10 cellular contexts compared by ENCODE assay signal in genomic region chr17:50264263-50265113, GRCh38. TPM values are rescaled to one million over a fixed set of nuclear protein-coding genes. Genes with fewer than 3 reads are reported as not detected.
DNase-seq lines count a peak whose midpoint lies in the region; ATAC-seq, FAIRE-seq and TF ChIP-seq lines count a peak whose summit lies in the region.
"Had no signal": no experiment of that assay in that cellular context is flagged by ENCODE, and none has a peak within 500 bp of the region (broad histone marks: within the 10 kb centered on the region; RNA-seq: fewer than 3 reads in every experiment).

No MANE protein-coding gene starts in this region.

- H3K4me1 ChIP-seq in NT2/D1 (ENCODE audit: insufficient read depth, insufficient read length) = peaks cover 57% of the 10 kb centered on the region

- intact Hi-C loops in sciatic nerve (cut with DNase I) = loop anchor here (5.0 kb wide), 1 partner anchor 1522 kb away; no protein-coding TSS in a partner anchor

- no peak for TF ChIP-seq CTCF in glutamatergic neuron (IDR thresholded peaks at IDR 0.05; ENCODE audit: partially characterized antibody, unreplicated experiment)

- peaks cover 4% of the 10 kb centered on the region for H3K9me3 Mint-ChIP-seq in glutamatergic neuron (ENCODE audit: unreplicated experiment)

- H3K27ac Mint-ChIP-seq in glutamatergic neuron (ENCODE audit: unreplicated experiment) = no peak overlapping the region

- peak; percentile 83 for DNase-seq in GM03348 (ENCODE audit: low spot score)
- no peak for DNase-seq in NT2/D1 (ENCODE audit: low read depth, low spot score)
- DNase-seq in glutamatergic neuron = peak; percentile 49
- peak; percentile 63 for DNase-seq in sciatic nerve (ENCODE audit: low spot score)
- DNase-seq in GM19239 (ENCODE audit: insufficient read length, low spot score) = no peak
- DNase-seq in NOMO-1 (lab: John Stamatoyannopoulos, UW; ENCODE audit: unreplicated experiment in 2 of 2) = no peak
- no peak for DNase-seq in Ammon's horn (ENCODE audit: low spot score)
- no peak for DNase-seq in activated CD4-positive, alpha-beta T cell treated with anti-CD3 and anti-CD28 coated beads, Interleukin-2, amount 50 U/mL, for 48 hours
- DNase-seq: activated gamma-delta T cell treated with Interleukin-2 at 50 U/mL for 16 hours, DMS 273 treated with DMSO at 0.1 percent for 48 hours had no signal

- H3K4me3 ChIP-seq in NT2/D1 (ENCODE audit: insufficient read length, low read depth) = peak overlapping the region; percentile 48

- H3K36me3 ChIP-seq in NT2/D1 (ENCODE audit: insufficient read depth, insufficient read length, low read length) = no peaks in the 10 kb centered on the region

- peak overlapping the region; percentile 77 for H3K9ac ChIP-seq in NT2/D1 (ENCODE audit: insufficient read length, low read depth)

- H3K4me3 Mint-ChIP-seq in glutamatergic neuron (ENCODE audit: unreplicated experiment) = no peak overlapping the region

- H3K27me3 ChIP-seq in NT2/D1 (ENCODE audit: insufficient read depth, insufficient read length) = no peaks in the 10 kb centered on the region

- peak; percentile 34 for ATAC-seq in sciatic nerve

- no peaks in the 10 kb centered on the region for H3K9me3 ChIP-seq in NT2/D1 (ENCODE audit: insufficient read depth, low read length)

- H3K27me3 Mint-ChIP-seq in glutamatergic neuron (ENCODE audit: unreplicated experiment) = peaks cover 8% of the 10 kb centered on the region

- H3K4me1 Mint-ChIP-seq in glutamatergic neuron (ENCODE audit: low read depth, unreplicated experiment) = peaks cover 17% of the 10 kb centered on the region

- no peaks in the 10 kb centered on the region for H3K36me3 Mint-ChIP-seq in glutamatergic neuron (ENCODE audit: unreplicated experiment)

- FAIRE-seq in GM19239 (lab: Jason Lieb, UNC) = no peak

RNA-seq across cellular contexts. Expression of gene TMEM92, which starts 9.8 kb away (rescaled TPM):
- not detected for total RNA-seq in glutamatergic neuron (ENCODE audit: unreplicated experiment)
- total RNA-seq in sciatic nerve = 0.53 TPM

Comparison
In these comparisons a context has a peak if more than half of its experiments do, and no peak if none do; other contexts are left out.
1. DNase-seq: peak in GM03348 (single experiment), glutamatergic neuron (single experiment) and sciatic nerve (single experiment); none in NT2/D1 (single experiment), GM19239 (single experiment), NOMO-1 (0 of 2), Ammon's horn (single experiment) and activated CD4-positive, alpha-beta T cell treated with anti-CD3 and anti-CD28 coated beads, Interleukin-2, amount 50 U/mL, for 48 hours (0 of 2).